Comparison of ENCODE assay signal across 1 cellular context in genomic region chr3:150631515-150632221, GRCh38.
TF ChIP-seq lines count a peak whose summit lies in the region.

No MANE protein-coding gene starts in this region.

TF ChIP-seq in K562, 482 proteins besides CTCF, POLR2A, EP300 and RAD21 (continued from another document):
- TF ChIP-seq GATAD2A (IDR thresholded peaks at IDR 0.05) (0 out of 2 replicates have a peak, but pooled peaks have one; percentile 51), PKNOX1 (IDR thresholded peaks at IDR 0.05) (no peak), NR3C1 (CRISPR knock-in tag; IDR thresholded peaks at IDR 0.05) (no peak), DACH1 (IDR thresholded peaks at IDR 0.05; ENCODE audit: partially characterized antibody) (peak; percentile 6), HDAC3 (IDR thresholded peaks at IDR 0.05; ENCODE audit: borderline replicate concordance, partially characterized antibody) (peak; percentile 39), MEF2D (tag; conservative IDR thresholded peaks at IDR 0.05; ENCODE audit: low read depth) (no peak), RCOR1 (IDR thresholded peaks at IDR 0.05; ENCODE audit: borderline replicate concordance in 1 of 2, low read depth in 2 of 2, low read length in 2 of 2) (peak in 1 of 2 experiments; percentile 85; a peak in 1 of 4 replicates), CREM (IDR thresholded peaks at IDR 0.05; ENCODE audit: low read depth) (peak; percentile 33; the same call in 1 of the 2 replicates), NBN (IDR thresholded peaks at IDR 0.05; ENCODE audit: low read depth) (no peak), ERF (CRISPR knock-in tag; IDR thresholded peaks at IDR 0.05) (no peak), RHOXF2B (CRISPR knock-in tag; conservative IDR thresholded peaks at IDR 0.05) (no peak), ZNF224 (CRISPR knock-in tag; IDR thresholded peaks at IDR 0.05) (no peak), SPI1 (IDR thresholded peaks at IDR 0.05; ENCODE audit: borderline replicate concordance, low read depth, low read length) (no peak), ZNF830 (CRISPR knock-in tag; IDR thresholded peaks at IDR 0.05) (no peak), POLR2B (IDR thresholded peaks at IDR 0.05; ENCODE audit: low read depth, partially characterized antibody) (peak; percentile 21), RNF2 (IDR thresholded peaks at IDR 0.05) (no peak), XRCC3 (IDR thresholded peaks at IDR 0.05) (no peak), ZNF253 (CRISPR knock-in tag; conservative IDR thresholded peaks at IDR 0.05) (no peak), CBX1 (IDR thresholded peaks at IDR 0.05; ENCODE audit: low read depth) (no peak), SNRNP70 (optimal IDR thresholded peaks at IDR 0.05; ENCODE audit: low read depth, low read length) (no peak), YY1 (IDR thresholded peaks at IDR 0.05; ENCODE audit: borderline replicate concordance in 1 of 3, control insufficient read depth in 1 of 3, extremely low read depth in 1 of 3, insufficient read depth in 3 of 3, insufficient read length in 1 of 3, insufficient replicate concordance in 2 of 3, low read depth in 1 of 3, low read length in 2 of 3) (no peak)
- TF ChIP-seq, protein P1, sequence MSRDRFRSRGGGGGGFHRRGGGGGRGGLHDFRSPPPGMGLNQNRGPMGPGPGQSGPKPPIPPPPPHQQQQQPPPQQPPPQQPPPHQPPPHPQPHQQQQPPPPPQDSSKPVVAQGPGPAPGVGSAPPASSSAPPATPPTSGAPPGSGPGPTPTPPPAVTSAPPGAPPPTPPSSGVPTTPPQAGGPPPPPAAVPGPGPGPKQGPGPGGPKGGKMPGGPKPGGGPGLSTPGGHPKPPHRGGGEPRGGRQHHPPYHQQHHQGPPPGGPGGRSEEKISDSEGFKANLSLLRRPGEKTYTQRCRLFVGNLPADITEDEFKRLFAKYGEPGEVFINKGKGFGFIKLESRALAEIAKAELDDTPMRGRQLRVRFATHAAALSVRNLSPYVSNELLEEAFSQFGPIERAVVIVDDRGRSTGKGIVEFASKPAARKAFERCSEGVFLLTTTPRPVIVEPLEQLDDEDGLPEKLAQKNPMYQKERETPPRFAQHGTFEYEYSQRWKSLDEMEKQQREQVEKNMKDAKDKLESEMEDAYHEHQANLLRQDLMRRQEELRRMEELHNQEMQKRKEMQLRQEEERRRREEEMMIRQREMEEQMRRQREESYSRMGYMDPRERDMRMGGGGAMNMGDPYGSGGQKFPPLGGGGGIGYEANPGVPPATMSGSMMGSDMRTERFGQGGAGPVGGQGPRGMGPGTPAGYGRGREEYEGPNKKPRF (IDR thresholded peaks at IDR 0.05; ENCODE audit: low read depth, low read length): no peak
